Comparison of ENCODE assay signal across 6 cellular contexts in the genomic region with DNA sequence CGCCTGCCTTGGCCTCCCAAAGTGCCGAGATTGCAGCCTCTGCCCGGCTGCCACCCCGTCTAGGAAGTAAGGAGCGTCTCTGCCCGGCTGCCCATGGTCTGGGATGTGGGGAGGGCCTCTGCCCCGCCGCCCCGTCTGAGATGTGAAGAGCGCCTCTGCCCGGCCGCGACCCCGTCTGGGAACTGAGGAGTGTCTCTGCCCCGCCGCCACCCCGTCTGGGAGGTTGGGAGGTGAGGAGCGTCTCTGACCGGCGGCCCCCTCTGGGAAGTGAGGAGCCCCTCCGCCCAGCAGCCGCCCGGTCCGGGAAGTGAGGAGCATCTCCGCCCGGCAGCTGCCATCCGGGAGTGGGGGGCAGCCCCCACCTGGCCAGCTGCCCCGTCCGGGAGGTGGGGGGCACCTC.
DNase-seq lines count a peak whose midpoint lies in the region; ATAC-seq, FAIRE-seq and TF ChIP-seq lines count a peak whose summit lies in the region.
"Not testable (repeated sequence)": the region's sequence is repeated elsewhere in the genome, so short reads cannot be mapped to it uniquely, and the experiment has no call there.

No MANE protein-coding gene starts in this region.

- H3K9me3 ChIP-seq in right cardiac atrium (ENCODE audit: control insufficient read depth, low read length); kidney (ENCODE audit: control insufficient read depth in 1 of 2, low read length in 2 of 2); testis: not testable (repeated sequence)

- H3K4me3 ChIP-seq in right cardiac atrium (ENCODE audit: low read length); kidney (ENCODE audit: low read length in 2 of 2): not testable (repeated sequence)
- peak overlapping the region; percentile 39 to 48 for H3K4me3 ChIP-seq in testis

- not testable (repeated sequence) for ATAC-seq in Right ventricle myocardium superior (ENCODE audit: poor library complexity); right cardiac atrium

- TF ChIP-seq CTCF in chondrocyte (IDR thresholded peaks at IDR 0.05); kidney (IDR thresholded peaks at IDR 0.05; ENCODE audit: borderline replicate concordance, extremely low read depth, insufficient read depth); testis (IDR thresholded peaks at IDR 0.05): not testable (repeated sequence)

- not testable (repeated sequence) for FAIRE-seq in kidney (lab: Jason Lieb, UNC)

- not testable (repeated sequence) for H3K9ac ChIP-seq in kidney (ENCODE audit: low read length in 2 of 2)

- H3K27ac Mint-ChIP-seq in chondrocyte (ENCODE audit: unreplicated experiment), result not testable (repeated sequence)

- TF ChIP-seq POLR2A in testis (IDR thresholded peaks at IDR 0.05), result not testable (repeated sequence)

- H3K9me3 Mint-ChIP-seq in chondrocyte (ENCODE audit: low read depth), result not testable (repeated sequence)

- not testable (repeated sequence) for H3K4me3 Mint-ChIP-seq in chondrocyte (ENCODE audit: unreplicated experiment)

- H3K27ac ChIP-seq in right cardiac atrium (ENCODE audit: low read length); kidney (ENCODE audit: low read depth in 2 of 2, low read length in 2 of 2); testis: not testable (repeated sequence)

- peak; percentile 5 for DNase-seq in activated gamma-delta T cell (lab: John Stamatoyannopoulos, UW)
- peak; percentile 71 for DNase-seq in chondrocyte (ENCODE audit: low spot score)
- peak; percentile 27 for DNase-seq in Right ventricle myocardium superior
- peak in 2 of 3 donors; percentile 32 to 59 for DNase-seq in right cardiac atrium
- DNase-seq in kidney, result peak; percentile 62
- DNase-seq in testis, result not testable (repeated sequence)

- H3K36me3 Mint-ChIP-seq in chondrocyte (ENCODE audit: low read depth), result not testable (repeated sequence)

- H3K36me3 ChIP-seq in kidney (ENCODE audit: control insufficient read depth in 1 of 2, insufficient read depth in 2 of 2, low read length in 2 of 2); testis (ENCODE audit: low read depth, missing control alignments): not testable (repeated sequence)

- H3K27me3 Mint-ChIP-seq in chondrocyte (ENCODE audit: low read depth), result not testable (repeated sequence)

- not testable (repeated sequence) for H3K27me3 ChIP-seq in right cardiac atrium (ENCODE audit: control insufficient read depth, insufficient read depth); testis

- not testable (repeated sequence) for H3K4me1 ChIP-seq in right cardiac atrium (ENCODE audit: control insufficient read depth, insufficient read depth, low read length); kidney (ENCODE audit: control insufficient read depth in 1 of 2, insufficient read depth in 1 of 2, low read depth in 1 of 2, low read length in 2 of 2); testis

- 94% methylated on average over 29 of the region's 29 CpGs for WGBS in right cardiac atrium
- WGBS in testis, 2 donors, result 77 to 80% methylated on average over 24 to 27 of the region's 29 CpGs

- intact Hi-C loops in Right ventricle myocardium superior (cut with DNase I); right cardiac atrium (cut with DNase I); kidney (cut with DNase I); testis (cut with DNase I; ENCODE audit: low total_unique reads): not testable (repeated sequence)

- not testable (repeated sequence) for H3K4me1 Mint-ChIP-seq in chondrocyte (ENCODE audit: low read depth)
